ENCODE assay signal across 33 cellular contexts in genomic region chr17:42783778-42784138, GRCh38. TPM values are rescaled to one million over a fixed set of nuclear protein-coding genes. Genes with fewer than 3 reads are reported as not detected.
A peak's percentile ranks its signal among the peaks of the same experiment; 100 is the strongest.
DNase-seq lines count a peak whose midpoint lies in the region; ATAC-seq, FAIRE-seq and TF ChIP-seq lines count a peak whose summit lies in the region.
"Had no signal": no experiment of that assay in that cellular context is flagged by ENCODE, and none has a peak within 500 bp of the region (broad histone marks: within the 10 kb centered on the region; RNA-seq: fewer than 3 reads in every experiment).

No MANE protein-coding gene starts in this region.

- peaks cover 28% of the 10 kb centered on the region for H3K27me3 Mint-ChIP-seq in H9 (ENCODE audit: low read depth)

- H3K9me3 ChIP-seq in A549 (no peaks in the 10 kb centered on the region), H9 (ENCODE audit: control insufficient read depth, low read depth, low read length) (no peaks in the 10 kb centered on the region), keratinocyte (ENCODE audit: control insufficient read depth, low read depth, low read length) (no peaks in the 10 kb centered on the region)
- H3K9me3 ChIP-seq: ascending aorta, Caco-2, stomach, thyroid gland had no signal

- no peak overlapping the region for H3K27ac Mint-ChIP-seq in H9
- H3K27ac Mint-ChIP-seq: activated naive CD8-positive, alpha-beta T cell treated with anti-CD3 and anti-CD28 coated beads, Interleukin-2, amount 10 ng/mL, durations not matched to agents 7 days and 5 days; dendritic cell treated with granulocyte-macrophage colony-stimulating factor and Interleukin-4, amounts not matched to agents 40 ng/mL and 50 ng/mL, for 4 days; naive thymus-derived CD4-positive, alpha-beta T cell had no signal

- H3K27me3 ChIP-seq in H9 (ENCODE audit: insufficient read depth, low read length), result peaks cover 10% of the 10 kb centered on the region; the same call in 1 of the 2 replicates
- peaks cover 37% of the 10 kb centered on the region for H3K27me3 ChIP-seq in keratinocyte (ENCODE audit: control insufficient read depth, extremely low read depth, insufficient read depth, low read length)

- 79% methylated on average over 21 of the region's 22 CpGs for WGBS in A549 (ENCODE audit: missing lambda C conversion rate)
- no CpG with 5 or more reads among the region's 22 CpGs for WGBS in H9 (ENCODE audit: extremely low coverage, insufficient read length, low lambda C conversion rate)

- peaks cover 0 to 9% (median 7%) of the 10 kb centered on the region in 3 experiments; a peak in 6 of 7 replicates for H3K36me3 Mint-ChIP-seq in H9 (ENCODE audit: insufficient read depth in 1 of 3, low read depth in 3 of 3)

- H2BK15ac ChIP-seq in H9 (ENCODE audit: low read depth, low read length), result no peak overlapping the region

- no peak overlapping the region for H4K8ac ChIP-seq in H9 (replicated peaks; ENCODE audit: insufficient read length, low read depth, low read length)

- TF ChIP-seq CTCF in A549 (IDR thresholded peaks at IDR 0.05), result no peak
- TF ChIP-seq CTCF in H9 (conservative IDR thresholded peaks at IDR 0.05), result no peak
- no peak for TF ChIP-seq CTCF in WI38 (IDR thresholded peaks at IDR 0.05; ENCODE audit: low read depth, low read length)
- no peak for TF ChIP-seq CTCF in keratinocyte (optimal IDR thresholded peaks at IDR 0.05 in 1 of 3, IDR thresholded peaks at IDR 0.05 in 1 of 3, conservative IDR thresholded peaks at IDR 0.05 in 1 of 3; ENCODE audit: extremely low read depth in 1 of 3, insufficient read depth in 2 of 3, low read length in 3 of 3)

- no peak overlapping the region; a peak in 1 of 5 replicates for H3K4me3 Mint-ChIP-seq in H9
- H3K4me3 Mint-ChIP-seq: activated naive CD8-positive, alpha-beta T cell treated with anti-CD3 and anti-CD28 coated beads, Interleukin-2, amount 10 ng/mL, durations not matched to agents 7 days and 5 days; dendritic cell treated with granulocyte-macrophage colony-stimulating factor and Interleukin-4, amounts not matched to agents 40 ng/mL and 50 ng/mL, for 4 days had no signal

- no peak overlapping the region for H2BK12ac ChIP-seq in H9 (ENCODE audit: insufficient read length, low read depth, low read length)

- H3K4ac ChIP-seq in H9 (ENCODE audit: low read depth, low read length), result no peak overlapping the region

- H3K4me2 ChIP-seq in A549 (peak overlapping the region; percentile 65), H9 (ENCODE audit: insufficient read depth, insufficient read length, low read length) (no peak overlapping the region), keratinocyte (ENCODE audit: control insufficient read depth, extremely low read depth, insufficient read depth, low read depth, low read length) (peak overlapping the region; percentile 56)

- H4K20me1 ChIP-seq in H9 (ENCODE audit: control insufficient read depth, insufficient read depth, insufficient read length) (no peaks in the 10 kb centered on the region), keratinocyte (ENCODE audit: control insufficient read depth, extremely low read depth, insufficient read depth, low read length) (no peaks in the 10 kb centered on the region)

- no peak overlapping the region for H2BK120ac ChIP-seq in H9 (ENCODE audit: low read depth, low read length, poor library complexity, severe bottlenecking)

- no peaks in the 10 kb centered on the region for H3K79me2 ChIP-seq in H9 (ENCODE audit: insufficient read depth, low read length)
- no peaks in the 10 kb centered on the region for H3K79me2 ChIP-seq in keratinocyte (ENCODE audit: control insufficient read depth, insufficient read depth, low read length)

- H3K9me3 Mint-ChIP-seq in H9, result no peaks in the 10 kb centered on the region
- H3K9me3 Mint-ChIP-seq: activated naive CD8-positive, alpha-beta T cell treated with anti-CD3 and anti-CD28 coated beads, Interleukin-2, amount 10 ng/mL, durations not matched to agents 7 days and 5 days; central memory CD8-positive, alpha-beta T cell; dendritic cell treated with granulocyte-macrophage colony-stimulating factor and Interleukin-4, amounts not matched to agents 40 ng/mL and 50 ng/mL, for 4 days had no signal

- H3K4me1 Mint-ChIP-seq in H9, result peaks cover 21 to 22% of the 10 kb centered on the region in 2 experiments

- no peak overlapping the region for H3T11ph ChIP-seq in H9 (ENCODE audit: low read length)

- no peak overlapping the region for H2AFZ ChIP-seq in H9 (ENCODE audit: low read length)
- no peak overlapping the region for H2AFZ ChIP-seq in keratinocyte (ENCODE audit: control insufficient read depth, low read length)

- no peak overlapping the region; the same call in 1 of the 2 replicates for H3K14ac ChIP-seq in H9 (ENCODE audit: insufficient read depth, low read length)

- no peak for TF ChIP-seq POLR2A in A549 (IDR thresholded peaks at IDR 0.05; ENCODE audit: low read length)

- no peak overlapping the region for H2BK20ac ChIP-seq in H9 (ENCODE audit: low read depth, low read length, poor library complexity, severe bottlenecking)

- H3K9me1 ChIP-seq in keratinocyte (ENCODE audit: control insufficient read depth, extremely low read depth, insufficient read depth, low read length), result no peaks in the 10 kb centered on the region

- H3K4me1 ChIP-seq in A549 (peaks cover 30% of the 10 kb centered on the region), H9 (ENCODE audit: insufficient read depth, low read length) (no peaks in the 10 kb centered on the region), keratinocyte (ENCODE audit: control insufficient read depth, extremely low read depth, insufficient read depth, low read length) (peaks cover 19% of the 10 kb centered on the region)

- H3K79me1 ChIP-seq in H9 (ENCODE audit: insufficient read depth, low read depth, low read length, poor library complexity, severe bottlenecking), result no peaks in the 10 kb centered on the region

- DNase-seq in A549 (ENCODE audit: low read depth in 1 of 2, low spot score in 1 of 2) (no peak), H9 (peak; percentile 39), keratinocyte (ENCODE audit: low read depth, low spot score) (no peak), GM19240 (ENCODE audit: insufficient read length, low spot score) (no peak), NCI-H146 (lab: John Stamatoyannopoulos, UW) (no peak), Kasumi-1 (lab: John Stamatoyannopoulos, UW) (no peak), NCI-H1694 (lab: John Stamatoyannopoulos, UW) (no peak)
- DNase-seq: activated effector memory CD4-positive, alpha-beta T cell treated with anti-CD3 and anti-CD28 coated beads, Interleukin-2, amount 50 U/mL, for 16 hours; activated naive CD8-positive, alpha-beta T cell treated with anti-CD3 and anti-CD28 coated beads, Interleukin-2, amount 10 ng/mL, durations not matched to agents 7 days and 5 days; activated T-cell treated with anti-CD3 and anti-CD28 coated beads for 4 hours; Caco-2; DMS79; GF-D8; left ventricle myocardium superior; midbrain; naive thymus-derived CD4-positive, alpha-beta T cell; NCI-H2171 treated with DMSO at 0.1 percent for 48 hours; NCI-H524 treated with DMSO at 0.1 percent for 48 hours; occipital lobe; SIG-M5; small intestine; stimulated activated CD4-positive, alpha-beta T cell treated with anti-CD3 and anti-CD28 coated beads, Interleukin-1b, Interleukin-23, amount 100 ng/mL, for 48 hours; stimulated activated CD8-positive, alpha-beta memory T cell treated with anti-CD3 and anti-CD28 coated beads, Interleukin-4, amount 100 ng/mL, for 48 hours; stomach; thyroid gland had no signal

- H3K27ac ChIP-seq in A549 (peak overlapping the region; percentile 63 to 75), H9 (ENCODE audit: insufficient read length, low read depth, low read length) (no peak overlapping the region), keratinocyte (ENCODE audit: control insufficient read depth, insufficient read depth, low read length) (no peak overlapping the region)
- H3K27ac ChIP-seq: ascending aorta, C4-2B, stomach, thyroid gland had no signal

- H3K9ac ChIP-seq in H9 (ENCODE audit: extremely low read depth, insufficient read length, low read length) (no peak overlapping the region), keratinocyte (ENCODE audit: control insufficient read depth, extremely low read depth, insufficient read depth, low read length) (no peak overlapping the region)

- TF ChIP-seq EP300 in A549 (IDR thresholded peaks at IDR 0.05), result no peak

- CTCF ChIA-PET in A549 (lab: Yijun Ruan, JAX), result interaction anchor here (0.9 to 1.5 kb wide), 3 partner anchors 9 to 37 kb away, joined by 3 to 4 read pairs (median 3); no protein-coding TSS in a partner anchor

- POLR2A ChIA-PET in A549 (lab: Yijun Ruan, JAX), result interaction anchor here (1.3 to 1.4 kb wide), 3 partner anchors 10 to 41 kb away, joined by 4 to 12 read pairs (median 6); partner anchors contain the start of genes BECN1 and VPS25

- ATAC-seq in A549, result no peak
- ATAC-seq: left ventricle myocardium superior; naive thymus-derived CD4-positive, alpha-beta T cell had no signal

- peaks cover 7 to 11% of the 10 kb centered on the region in 2 experiments for H3K36me3 ChIP-seq in keratinocyte (ENCODE audit: control insufficient read depth in 2 of 2, extremely low read depth in 1 of 2, insufficient read depth in 2 of 2, low read length in 2 of 2)

- no peak overlapping the region for H3K4me3 ChIP-seq in A549
- peak overlapping the region; percentile 68; the same call in 1 of the 2 replicates for H3K4me3 ChIP-seq in WI38 (ENCODE audit: low read depth, low read length)
- peak overlapping the region in 1 of 3 experiments; percentile 18 for H3K4me3 ChIP-seq in keratinocyte (ENCODE audit: control insufficient read depth in 2 of 3, extremely low read depth in 1 of 3, insufficient read depth in 2 of 3, low read depth in 1 of 3, low read length in 3 of 3)
- H3K4me3 ChIP-seq: ascending aorta, stomach, thyroid gland had no signal

- H3K56ac ChIP-seq in H9 (ENCODE audit: insufficient read length, low read depth, low read length), result no peak overlapping the region

- H2AK5ac ChIP-seq in H9 (ENCODE audit: insufficient read length, low read length), result no peak overlapping the region

- no peak overlapping the region for H4K5ac ChIP-seq in H9 (ENCODE audit: insufficient read length, low read depth, low read length)

- H4K91ac ChIP-seq in H9 (ENCODE audit: insufficient read length, low read depth, low read length), result no peak overlapping the region

- no peak overlapping the region for H3K23ac ChIP-seq in H9 (ENCODE audit: insufficient read length, low read depth, low read length)

- FAIRE-seq in A549 (lab: Jason Lieb, UNC), result no peak
- FAIRE-seq in keratinocyte (lab: Jason Lieb, UNC), result no peak
- FAIRE-seq: endometrium, small intestine had no signal

- dilution Hi-C loops in keratinocyte (cut with MboI; ENCODE audit: extremely low pct_ligation_motif_present, low sequenced_read_pairs), result no loop called here

- H3K23me2 ChIP-seq in H9 (ENCODE audit: insufficient read length, low read depth, low read length, poor library complexity, severe bottlenecking), result peaks cover 8% of the 10 kb centered on the region

- no peak overlapping the region for H2BK5ac ChIP-seq in H9 (ENCODE audit: insufficient read length, low read length)

- H3K18ac ChIP-seq in H9 (ENCODE audit: insufficient read length, low read depth, low read length), result no peak overlapping the region

- TF ChIP-seq RAD21 in A549 (conservative IDR thresholded peaks at IDR 0.05 in 1 of 2, IDR thresholded peaks at IDR 0.05 in 1 of 2), result no peak

RNA-seq across cellular contexts. Expression of gene WNK4, which starts 3.3 kb away (rescaled TPM):
- 1.1 and 1.6 TPM in 2 replicates for polyA plus RNA-seq in A549 (2011; rRNA removed)
- polyA plus RNA-seq in A549 (2012; cell fraction: cytosol; rRNA removed), result 1.2 TPM in 2 replicates
- 8.6 and 9.8 TPM in 2 replicates for polyA plus RNA-seq in A549 (2012; cell fraction: nucleus; rRNA removed)
- polyA plus RNA-seq in A549 (2017; fragmentation: RNase III; extraction: RNeasy Plus Mini Kit Qiagen cat#74134 plus additional on column Dnase treatment), result 1.3 to 1.5 TPM (median 1.5 TPM) in 3 replicates
- polyA minus RNA-seq in A549 (2011; rRNA and poly(A)+ RNA removed), result 1.3 and 1.4 TPM in 2 replicates
- total RNA-seq in H9 (2021), result 1.9 and 2.6 TPM in 2 replicates
- polyA plus RNA-seq in keratinocyte, result 0.03 to 0.10 TPM (median 0.04 TPM) in 3 replicates
- polyA plus RNA-seq in keratinocyte (2011; ENCODE audit: low read depth), result 0.24 TPM
- 0.10 and 0.13 TPM in 2 replicates for polyA plus RNA-seq in keratinocyte (2011; cell fraction: cytosol; rRNA removed)
- 0.36 and 0.53 TPM in 2 replicates for polyA plus RNA-seq in keratinocyte (2011; cell fraction: nucleus; rRNA removed)
- 0.15 and 1.2 TPM in 2 replicates for polyA plus RNA-seq in keratinocyte (2012; ENCODE audit: low replicate concordance)
- polyA minus RNA-seq in keratinocyte, result 0.20 TPM in 1 of 3 replicates, not detected in the others
- not detected for polyA minus RNA-seq in keratinocyte (2011; cell fraction: cytosol; rRNA and poly(A)+ RNA removed)
- polyA minus RNA-seq in keratinocyte (2011; cell fraction: nucleus; rRNA and poly(A)+ RNA removed), result 0.32 and 0.39 TPM in 2 replicates
- total RNA-seq: ascending aorta, left ventricle myocardium superior had no signal
- polyA plus RNA-seq: naive thymus-derived CD4-positive, alpha-beta T cell had no signal

RNA-seq across cellular contexts. Expression of gene VPS25, which starts 10.5 kb away (rescaled TPM):
- polyA plus RNA-seq in A549 (2011; rRNA removed), result 143 and 173 TPM in 2 replicates
- polyA plus RNA-seq in A549 (2012; cell fraction: cytosol; rRNA removed), result 154 and 190 TPM in 2 replicates
- 126 and 138 TPM in 2 replicates for polyA plus RNA-seq in A549 (2012; cell fraction: nucleus; rRNA removed)
- polyA plus RNA-seq in A549 (2017; fragmentation: RNase III; extraction: RNeasy Plus Mini Kit Qiagen cat#74134 plus additional on column Dnase treatment), result 118 to 132 TPM (median 119 TPM) in 3 replicates
- 99.5 and 105 TPM in 2 replicates for polyA minus RNA-seq in A549 (2011; rRNA and poly(A)+ RNA removed)
- total RNA-seq in H9 (2021), result 111 and 113 TPM in 2 replicates
- 122 to 141 TPM (median 133 TPM) in 3 replicates for polyA plus RNA-seq in keratinocyte
- polyA plus RNA-seq in keratinocyte (2011; ENCODE audit: low read depth), result 42.8 TPM
- 95.0 and 116 TPM in 2 replicates for polyA plus RNA-seq in keratinocyte (2011; cell fraction: cytosol; rRNA removed)
- polyA plus RNA-seq in keratinocyte (2011; cell fraction: nucleus; rRNA removed), result 85.7 and 87.1 TPM in 2 replicates
- polyA plus RNA-seq in keratinocyte (2012; ENCODE audit: low replicate concordance), result 66.2 and 101 TPM in 2 replicates
- polyA minus RNA-seq in keratinocyte, result 51.6 to 75.6 TPM (median 58.5 TPM) in 3 replicates
- polyA minus RNA-seq in keratinocyte (2011; cell fraction: cytosol; rRNA and poly(A)+ RNA removed), result 50.6 TPM
- 19.0 and 23.7 TPM in 2 replicates for polyA minus RNA-seq in keratinocyte (2011; cell fraction: nucleus; rRNA and poly(A)+ RNA removed)

RNA-seq across cellular contexts. Expression of gene COA3, which starts 14.7 kb away (rescaled TPM):
- 126 and 170 TPM in 2 replicates for polyA plus RNA-seq in A549 (2011; rRNA removed)
- 183 and 191 TPM in 2 replicates for polyA plus RNA-seq in A549 (2012; cell fraction: cytosol; rRNA removed)
- polyA plus RNA-seq in A549 (2012; cell fraction: nucleus; rRNA removed), result 85.4 and 99.0 TPM in 2 replicates
- 127 to 131 TPM (median 130 TPM) in 3 replicates for polyA plus RNA-seq in A549 (2017; fragmentation: RNase III; extraction: RNeasy Plus Mini Kit Qiagen cat#74134 plus additional on column Dnase treatment)
- 76.1 and 85.5 TPM in 2 replicates for polyA minus RNA-seq in A549 (2011; rRNA and poly(A)+ RNA removed)
- 74.2 and 76.9 TPM in 2 replicates for total RNA-seq in H9 (2021)
- polyA plus RNA-seq in keratinocyte, result 83.6 to 97.8 TPM (median 92.4 TPM) in 3 replicates
- 9.0 TPM for polyA plus RNA-seq in keratinocyte (2011; ENCODE audit: low read depth)
- polyA plus RNA-seq in keratinocyte (2011; cell fraction: cytosol; rRNA removed), result 98.9 and 109 TPM in 2 replicates
- 39.4 and 43.3 TPM in 2 replicates for polyA plus RNA-seq in keratinocyte (2011; cell fraction: nucleus; rRNA removed)
- polyA plus RNA-seq in keratinocyte (2012; ENCODE audit: low replicate concordance), result 55.9 and 93.7 TPM in 2 replicates
- 36.0 to 54.3 TPM (median 41.2 TPM) in 3 replicates for polyA minus RNA-seq in keratinocyte
- polyA minus RNA-seq in keratinocyte (2011; cell fraction: cytosol; rRNA and poly(A)+ RNA removed), result 28.0 TPM
- polyA minus RNA-seq in keratinocyte (2011; cell fraction: nucleus; rRNA and poly(A)+ RNA removed), result 9.5 and 9.7 TPM in 2 replicates

RNA-seq across cellular contexts. Expression of gene CNTD1, which starts 14.9 kb away (rescaled TPM):
- polyA plus RNA-seq in A549 (2011; rRNA removed) (0.06 and 0.07 TPM in 2 replicates), A549 (2017; fragmentation: RNase III; extraction: RNeasy Plus Mini Kit Qiagen cat#74134 plus additional on column Dnase treatment) (0.10 to 0.47 TPM (median 0.17 TPM) in 3 replicates), keratinocyte (not detected in 3 replicates)
- polyA plus RNA-seq in A549 (2012; cell fraction: cytosol; rRNA removed), result 0.04 TPM in 2 replicates
- polyA plus RNA-seq in A549 (2012; cell fraction: nucleus; rRNA removed), result not detected in 2 replicates
- not detected in 2 replicates for polyA minus RNA-seq in A549 (2011; rRNA and poly(A)+ RNA removed)
- total RNA-seq in H9 (2021), result not detected in 2 replicates
- polyA plus RNA-seq in keratinocyte (2011; ENCODE audit: low read depth), result not detected
- polyA plus RNA-seq in keratinocyte (2011; cell fraction: cytosol; rRNA removed), result not detected in 2 replicates
- polyA plus RNA-seq in keratinocyte (2011; cell fraction: nucleus; rRNA removed), result not detected in 2 replicates
- polyA plus RNA-seq in keratinocyte (2012; ENCODE audit: low replicate concordance), result 0.26 and 1.3 TPM in 2 replicates
- polyA minus RNA-seq in keratinocyte, result not detected in 3 replicates
- polyA minus RNA-seq in keratinocyte (2011; cell fraction: cytosol; rRNA and poly(A)+ RNA removed), result not detected
- polyA minus RNA-seq in keratinocyte (2011; cell fraction: nucleus; rRNA and poly(A)+ RNA removed), result not detected in 2 replicates
- total RNA-seq: A673; ascending aorta; naive thymus-derived CD4-positive, alpha-beta T cell; T-helper 1 cell treated with Interleukin-12 subunit alpha and Interleukin-12 subunit beta and Interleukin-4 antibody, amounts not matched to agents 30 ng/mL and 1 ng/mL, for 36 hours had no signal

RNA-seq across cellular contexts. Expression of gene RAMP2, which starts 22.7 kb away (rescaled TPM):
- polyA plus RNA-seq in A549 (2011; rRNA removed) (0.49 and 1.2 TPM in 2 replicates), A549 (2017; fragmentation: RNase III; extraction: RNeasy Plus Mini Kit Qiagen cat#74134 plus additional on column Dnase treatment) (0.30 to 1.0 TPM (median 0.87 TPM) in 3 replicates), keratinocyte (0.19 TPM in 1 of 3 replicates, not detected in the others)
- polyA plus RNA-seq in A549 (2012; cell fraction: cytosol; rRNA removed), result 1.4 and 1.5 TPM in 2 replicates
- 0.58 and 1.4 TPM in 2 replicates for polyA plus RNA-seq in A549 (2012; cell fraction: nucleus; rRNA removed)
- 0.37 TPM in 1 of 2 replicates, not detected in the other for polyA minus RNA-seq in A549 (2011; rRNA and poly(A)+ RNA removed)
- 10.9 and 11.7 TPM in 2 replicates for total RNA-seq in H9 (2021)
- not detected for polyA plus RNA-seq in keratinocyte (2011; ENCODE audit: low read depth)
- not detected in 2 replicates for polyA plus RNA-seq in keratinocyte (2011; cell fraction: cytosol; rRNA removed)
- polyA plus RNA-seq in keratinocyte (2011; cell fraction: nucleus; rRNA removed), result not detected in 2 replicates
- not detected in 2 replicates for polyA plus RNA-seq in keratinocyte (2012; ENCODE audit: low replicate concordance)
- not detected in 3 replicates for polyA minus RNA-seq in keratinocyte
- not detected for polyA minus RNA-seq in keratinocyte (2011; cell fraction: cytosol; rRNA and poly(A)+ RNA removed)
- polyA minus RNA-seq in keratinocyte (2011; cell fraction: nucleus; rRNA and poly(A)+ RNA removed), result not detected in 2 replicates
- total RNA-seq: activated naive CD8-positive, alpha-beta T cell treated with anti-CD3 and anti-CD28 coated beads, Interleukin-2, amount 10 ng/mL, durations not matched to agents 7 days and 5 days; naive thymus-derived CD4-positive, alpha-beta T cell; T-helper 1 cell treated with Interleukin-12 subunit alpha and Interleukin-12 subunit beta and Interleukin-4 antibody, amounts not matched to agents 30 ng/mL and 1 ng/mL, for 36 hours had no signal
- polyA plus RNA-seq: naive thymus-derived CD4-positive, alpha-beta T cell had no signal

Comparison
In these comparisons a context has a peak if more than half of its experiments do, and no peak if none do; other contexts are left out.
1. H3K27ac ChIP-seq: peak in A549 (2 of 2); none in H9 (single experiment) and keratinocyte (single experiment).